Comparison of ENCODE assay signal across 10 cellular contexts in the genomic region with DNA sequence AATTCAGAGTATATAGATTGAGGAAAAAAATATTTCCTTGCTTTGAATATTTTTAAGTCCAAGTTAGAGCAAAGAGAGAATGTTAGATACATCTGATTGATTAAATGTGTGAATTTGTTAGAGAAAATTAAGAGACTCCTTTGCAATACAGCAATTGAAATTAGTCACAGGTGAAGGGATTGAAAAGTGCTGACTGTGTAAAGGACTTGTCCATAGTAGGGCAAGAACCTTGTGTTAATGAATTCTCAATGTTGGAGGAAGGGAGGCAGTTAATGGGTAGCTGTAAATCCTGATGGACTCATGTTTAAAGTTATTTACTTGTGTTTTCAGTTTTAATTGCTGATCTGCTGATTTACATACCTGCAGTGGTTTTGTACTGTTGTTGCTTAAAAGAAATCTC.
"Had no signal": no experiment of that assay in that cellular context is flagged by ENCODE, and none has a peak within 500 bp of the region (broad histone marks: within the 10 kb centered on the region; RNA-seq: fewer than 3 reads in every experiment).

No MANE protein-coding gene starts in this region.

- H3K4me2 ChIP-seq: KMS-11 had no signal

- FAIRE-seq: HTR-8/SVneo had no signal

- ATAC-seq: HCT116 had no signal

- H3K9me3 ChIP-seq: HAP-1 had no signal

- H3K27ac ChIP-seq: GM23248, KMS-11 had no signal

- H3K4me3 ChIP-seq: GM23248, HAP-1 had no signal

- DNase-seq: GM23248, GOT3, H7, HFFc6, Karpas-422, KBM-7 had no signal

- H3K4me1 ChIP-seq: HAP-1 had no signal

- H3K9ac ChIP-seq: GM23248, KMS-11 had no signal

- H2AFZ ChIP-seq: GM23248 had no signal
